Comparison of ENCODE assay signal across 7 cellular contexts in the genomic region with DNA sequence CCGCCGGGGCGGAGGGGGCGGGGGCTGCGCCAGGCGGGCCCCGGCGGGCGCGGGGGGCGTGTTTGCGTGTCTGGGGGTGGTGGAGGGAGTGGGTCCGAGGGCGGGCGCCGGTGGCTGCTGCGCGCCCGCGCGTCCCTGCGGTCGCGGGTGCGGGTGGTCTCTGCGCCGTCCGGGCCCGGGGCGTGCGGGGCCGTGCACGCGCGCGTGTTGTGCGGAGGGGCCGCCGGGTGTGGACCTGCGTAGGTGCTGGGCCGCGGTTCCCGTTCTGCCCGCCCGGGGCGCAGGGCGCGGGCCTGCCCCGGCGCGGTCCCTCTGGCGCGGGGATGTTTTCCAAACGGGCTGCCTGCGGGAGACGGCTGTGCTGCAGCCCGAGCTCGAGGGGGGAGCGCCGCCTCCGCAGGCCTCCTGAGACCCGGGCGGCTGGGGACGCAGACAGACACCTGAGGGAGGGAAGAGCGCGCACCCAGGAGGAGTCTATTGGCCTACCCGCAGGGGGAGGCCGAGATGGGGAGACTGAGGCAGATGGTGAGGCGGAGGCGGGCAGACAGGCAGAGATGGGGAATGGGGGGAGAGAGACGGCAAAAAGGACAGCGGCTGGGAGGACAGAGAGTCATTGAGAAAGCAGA. TPM values are rescaled to one million over a fixed set of nuclear protein-coding genes. Genes with fewer than 3 reads are reported as not detected.
A peak's percentile ranks its signal among the peaks of the same experiment; 100 is the strongest.
DNase-seq lines count a peak whose midpoint lies in the region; ATAC-seq and TF ChIP-seq lines count a peak whose summit lies in the region.

No MANE protein-coding gene starts in this region.

- peak overlapping the region; percentile 82 for H3K4me3 Mint-ChIP-seq in activated T-cell treated with anti-CD3 and anti-CD28 coated beads, Interleukin-2, amount 50 U/mL, for 24 hours
- H3K4me3 Mint-ChIP-seq in progenitor cell of endocrine pancreas (ENCODE audit: low read depth) = peak overlapping the region; percentile 85

- H3K27me3 ChIP-seq in HUES48 (ENCODE audit: control insufficient read depth, insufficient read depth, low read length) = no peaks in the 10 kb centered on the region
- H3K27me3 ChIP-seq in heart left ventricle = no peaks in the 10 kb centered on the region

- H3K9me3 ChIP-seq in ES-I3 (ENCODE audit: control insufficient read depth, insufficient read depth, low read length) (no peaks in the 10 kb centered on the region), HUES48 (ENCODE audit: control insufficient read depth, insufficient read depth, low read length) (peaks cover 8% of the 10 kb centered on the region; the same call in 1 of the 2 replicates), heart left ventricle (peaks cover 0 to 12% (median 0%) of the 10 kb centered on the region in 12 donors)

- H3K4me1 Mint-ChIP-seq in activated T-cell treated with anti-CD3 and anti-CD28 coated beads, Interleukin-2, amount 50 U/mL, for 24 hours (ENCODE audit: low read depth) = peaks cover 40% of the 10 kb centered on the region
- peaks cover 4% of the 10 kb centered on the region for H3K4me1 Mint-ChIP-seq in progenitor cell of endocrine pancreas (ENCODE audit: low read depth)

- no peak for DNase-seq in activated T-cell treated with anti-CD3 and anti-CD28 coated beads, Interleukin-2, amount 50 U/mL, for 24 hours
- DNase-seq in heart left ventricle = peak in 1 of 5 donors; percentile 45
- peak; percentile 49 for DNase-seq in progenitor cell of endocrine pancreas (ENCODE audit: low spot score, unreplicated experiment)
- no peak for DNase-seq in SK-N-DZ (ENCODE audit: low spot score)

- peaks cover 9% of the 10 kb centered on the region for H3K36me3 Mint-ChIP-seq in activated T-cell treated with anti-CD3 and anti-CD28 coated beads, Interleukin-2, amount 50 U/mL, for 24 hours (ENCODE audit: low read depth)
- H3K36me3 Mint-ChIP-seq in progenitor cell of endocrine pancreas (ENCODE audit: insufficient read depth) = peaks cover 2% of the 10 kb centered on the region

- H3K9me3 Mint-ChIP-seq in activated T-cell treated with anti-CD3 and anti-CD28 coated beads, Interleukin-2, amount 50 U/mL, for 24 hours = no peaks in the 10 kb centered on the region
- H3K9me3 Mint-ChIP-seq in progenitor cell of endocrine pancreas (ENCODE audit: low read depth) = no peaks in the 10 kb centered on the region

- WGBS in heart left ventricle, 4 donors = 2 to 13% (median 3%) methylated on average over 13 to 72 of the region's 72 CpGs

- intact Hi-C loops in heart left ventricle (cut with DNase I) = loop anchor here in 1 of 10 donors (2.0 kb wide), 1 partner anchor 28 kb away; the partner anchor contains the start of gene MRPL11

- peak; percentile 39 for ATAC-seq in GM19455 (IDR thresholded peaks at IDR 0.05; ENCODE audit: unreplicated experiment)
- peak in 2 of 4 donors; percentile 14 to 15 for ATAC-seq in heart left ventricle

- no peaks in the 10 kb centered on the region for H3K27me3 Mint-ChIP-seq in activated T-cell treated with anti-CD3 and anti-CD28 coated beads, Interleukin-2, amount 50 U/mL, for 24 hours
- H3K27me3 Mint-ChIP-seq in progenitor cell of endocrine pancreas = peaks cover 7% of the 10 kb centered on the region

- H3K27ac Mint-ChIP-seq in activated T-cell treated with anti-CD3 and anti-CD28 coated beads, Interleukin-2, amount 50 U/mL, for 24 hours = peak overlapping the region; percentile 80
- H3K27ac Mint-ChIP-seq in progenitor cell of endocrine pancreas = peak overlapping the region; percentile 79

- H3K27ac ChIP-seq in HUES48 (ENCODE audit: low read depth, low read length) (no peak overlapping the region), heart left ventricle (peak overlapping the region in 6 of 12 donors; percentile 14 to 87 (median 74))

- peak in 5 of 12 donors; percentile 10 to 45 (median 27) for TF ChIP-seq CTCF in heart left ventricle (IDR thresholded peaks at IDR 0.05)
- TF ChIP-seq CTCF in progenitor cell of endocrine pancreas (IDR thresholded peaks at IDR 0.05; ENCODE audit: unreplicated experiment) = peak; percentile 59

- H3K4me3 ChIP-seq in HUES48 (ENCODE audit: low read depth, low read length) (peak overlapping the region; percentile 73), heart left ventricle (peak overlapping the region; percentile 51 to 88 (median 72))

- H3K36me3 ChIP-seq in ES-I3 (ENCODE audit: insufficient read depth, low read length) (no peaks in the 10 kb centered on the region), HUES48 (ENCODE audit: control insufficient read depth, insufficient read depth, low read length) (peaks cover 4% of the 10 kb centered on the region; the same call in 1 of the 2 replicates), heart left ventricle (peaks cover 0 to 17% (median 4%) of the 10 kb centered on the region in 9 donors)

- no peak for TF ChIP-seq POLR2A in heart left ventricle (IDR thresholded peaks at IDR 0.05)

- H3K4me1 ChIP-seq in ES-I3 (ENCODE audit: insufficient read depth, low read length) (peaks cover 11% of the 10 kb centered on the region; the same call in 1 of the 2 replicates), HUES48 (ENCODE audit: control insufficient read depth, insufficient read depth, low read length) (peaks cover 22% of the 10 kb centered on the region), heart left ventricle (peaks cover 0 to 35% (median 12%) of the 10 kb centered on the region in 12 donors)

- H3K9ac ChIP-seq in ES-I3 (ENCODE audit: low read depth, low read length) = peak overlapping the region; percentile 93; the same call in 1 of the 2 replicates
- peak overlapping the region; percentile 10; the same call in 1 of the 2 replicates for H3K9ac ChIP-seq in HUES48 (ENCODE audit: low read depth, low read length)

RNA-seq across cellular contexts. Expression of gene PELI3, which starts 0.4 kb away (rescaled TPM):
- total RNA-seq in heart left ventricle (10 to 100 TPM in 3 of 9 donors, 1 to 10 TPM in 6; 7.2 to 26.2 (median 8.0) TPM), progenitor cell of endocrine pancreas (16.9 and 17.8 TPM in 2 replicates)
- 1 to 10 TPM; 5.8 to 9.2 TPM for polyA plus RNA-seq in heart left ventricle
- polyA plus RNA-seq in SK-N-DZ (2014; cell fraction: cytosol; rRNA removed) = 10.7 and 11.0 TPM in 2 replicates
- polyA plus RNA-seq in SK-N-DZ (2014; cell fraction: nucleus; rRNA removed) = 6.0 and 7.4 TPM in 2 replicates

RNA-seq across cellular contexts. Expression of gene DPP3, which starts 13.1 kb away (rescaled TPM):
- total RNA-seq in heart left ventricle (10 to 100 TPM in 6 of 9 donors, 1 to 10 TPM in 3; 6.2 to 43.1 (median 14.9) TPM), progenitor cell of endocrine pancreas (78.7 and 79.7 TPM in 2 replicates)
- polyA plus RNA-seq in heart left ventricle = 10 to 100 TPM in 1 of 2 donors, 1 to 10 TPM in 1; 6.4 to 35.5 TPM
- polyA plus RNA-seq in SK-N-DZ (2014; cell fraction: cytosol; rRNA removed) = 57.4 and 62.3 TPM in 2 replicates
- polyA plus RNA-seq in SK-N-DZ (2014; cell fraction: nucleus; rRNA removed) = 88.9 and 107 TPM in 2 replicates

RNA-seq across cellular contexts. Expression of gene MRPL11, which starts 28.5 kb away (rescaled TPM):
- total RNA-seq in heart left ventricle (10 to 100 TPM; 38.9 to 56.9 (median 47.4) TPM), progenitor cell of endocrine pancreas (54.3 and 59.1 TPM in 2 replicates)
- polyA plus RNA-seq in heart left ventricle = 10 to 100 TPM; 48.9 to 62.8 TPM
- 130 and 167 TPM in 2 replicates for polyA plus RNA-seq in SK-N-DZ (2014; cell fraction: cytosol; rRNA removed)
- 102 and 106 TPM in 2 replicates for polyA plus RNA-seq in SK-N-DZ (2014; cell fraction: nucleus; rRNA removed)

RNA-seq across cellular contexts. Expression of gene BBS1, which starts 43.3 kb away (rescaled TPM):
- total RNA-seq in heart left ventricle = 10 to 100 TPM; 15.8 to 51.8 (median 18.7) TPM
- polyA plus RNA-seq in heart left ventricle = 10 to 100 TPM; 11.0 to 11.9 TPM
- 75.4 and 80.3 TPM in 2 replicates for total RNA-seq in progenitor cell of endocrine pancreas
- polyA plus RNA-seq in SK-N-DZ (2014; cell fraction: cytosol; rRNA removed) = 31.6 and 32.9 TPM in 2 replicates
- 92.2 and 124 TPM in 2 replicates for polyA plus RNA-seq in SK-N-DZ (2014; cell fraction: nucleus; rRNA removed)

RNA-seq across cellular contexts. Expression of gene NPAS4, which starts 46.3 kb away (rescaled TPM):
- under 1 TPM in 1 of 9 donors, not detected in 8; 0.75 TPM for total RNA-seq in heart left ventricle
- polyA plus RNA-seq in heart left ventricle = under 1 TPM in 1 of 2 donors, not detected in 1; 0.04 TPM
- not detected in 2 replicates for total RNA-seq in progenitor cell of endocrine pancreas
- not detected in 2 replicates for polyA plus RNA-seq in SK-N-DZ (2014; cell fraction: cytosol; rRNA removed)
- 0.07 TPM in 1 of 2 replicates, not detected in the other for polyA plus RNA-seq in SK-N-DZ (2014; cell fraction: nucleus; rRNA removed)
